ENCODE assay signal across 8 cellular contexts in the genomic region with DNA sequence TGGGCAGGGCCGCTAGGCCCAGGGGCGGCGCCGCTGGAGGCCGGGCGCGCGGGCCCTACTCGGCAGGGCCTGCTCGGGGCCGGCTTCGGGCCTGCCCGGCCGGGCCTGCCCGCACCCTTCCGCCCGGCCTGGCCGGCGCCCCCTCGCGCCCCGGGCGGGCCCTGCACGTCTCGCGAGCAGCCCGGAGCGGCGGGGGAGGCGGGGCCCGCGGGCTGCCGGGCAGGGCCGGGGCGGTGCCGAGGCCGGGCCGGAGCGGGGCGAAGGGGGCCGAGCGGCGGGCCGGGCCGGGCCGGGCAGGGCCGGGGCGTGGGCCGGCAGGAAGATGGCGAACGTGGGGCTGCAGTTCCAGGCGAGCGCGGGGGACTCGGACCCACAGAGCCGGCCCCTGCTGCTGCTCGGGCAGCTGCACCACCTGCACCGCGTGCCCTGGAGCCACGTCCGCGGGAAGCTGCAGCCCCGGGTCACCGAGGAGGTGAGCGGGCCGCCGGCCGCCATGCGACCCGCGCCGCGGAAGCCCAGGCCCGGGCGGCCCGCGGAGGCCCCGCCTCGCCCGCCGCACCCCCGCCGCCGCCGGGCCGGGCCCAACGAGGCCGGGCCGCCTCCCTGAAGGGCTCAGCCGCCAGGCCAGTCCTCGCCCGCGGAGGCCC. TPM values are rescaled to one million over a fixed set of nuclear protein-coding genes. Genes with fewer than 3 reads are reported as not detected.
DNase-seq lines count a peak whose midpoint lies in the region; ATAC-seq and TF ChIP-seq lines count a peak whose summit lies in the region.

A gene with protein sequence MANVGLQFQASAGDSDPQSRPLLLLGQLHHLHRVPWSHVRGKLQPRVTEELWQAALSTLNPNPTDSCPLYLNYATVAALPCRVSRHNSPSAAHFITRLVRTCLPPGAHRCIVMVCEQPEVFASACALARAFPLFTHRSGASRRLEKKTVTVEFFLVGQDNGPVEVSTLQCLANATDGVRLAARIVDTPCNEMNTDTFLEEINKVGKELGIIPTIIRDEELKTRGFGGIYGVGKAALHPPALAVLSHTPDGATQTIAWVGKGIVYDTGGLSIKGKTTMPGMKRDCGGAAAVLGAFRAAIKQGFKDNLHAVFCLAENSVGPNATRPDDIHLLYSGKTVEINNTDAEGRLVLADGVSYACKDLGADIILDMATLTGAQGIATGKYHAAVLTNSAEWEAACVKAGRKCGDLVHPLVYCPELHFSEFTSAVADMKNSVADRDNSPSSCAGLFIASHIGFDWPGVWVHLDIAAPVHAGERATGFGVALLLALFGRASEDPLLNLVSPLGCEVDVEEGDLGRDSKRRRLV (plus strand): TSS at position 222 of the 647 bp plus-strand sequence. CDS start 101 bp downstream, at position 323.

- peaks cover 7% of the 10 kb centered on the region for H3K36me3 Mint-ChIP-seq in endothelial cell (ENCODE audit: low read depth, unreplicated experiment)

- H3K9me3 Mint-ChIP-seq in endothelial cell (ENCODE audit: unreplicated experiment), result no peaks in the 10 kb centered on the region

- DNase-seq in NCI-H345 (lab: John Stamatoyannopoulos, UW) (peak; percentile 56), endothelial cell (ENCODE audit: low spot score) (peak; percentile 85), mucosa of gallbladder (ENCODE audit: low spot score) (peak; percentile 52), SHP77 treated with DMSO at 0.1 percent for 48 hours (lab: John Stamatoyannopoulos, UW) (no peak)
- DNase-seq in activated CD8-positive, alpha-beta memory T cell treated with anti-CD3 and anti-CD28 coated beads for 48 hours (ENCODE audit: low read depth in 2 of 3, low spot score in 2 of 3), result peak in 2 of 3 experiments; percentile 36 to 47
- DNase-seq in stimulated activated CD8-positive, alpha-beta memory T cell treated with anti-CD3 and anti-CD28 coated beads, Interleukin-7, amount 100 ng/mL, for 48 hours (ENCODE audit: extremely low read depth in 1 of 2, low read depth in 1 of 2), result peak; percentile 29 to 53

- H3K27ac Mint-ChIP-seq in endothelial cell (ENCODE audit: unreplicated experiment), result peak within 1 kb of the TSS; percentile 52

- H3K27me3 Mint-ChIP-seq in endothelial cell (ENCODE audit: unreplicated experiment), result peaks cover 8% of the 10 kb centered on the region

- H3K4me1 Mint-ChIP-seq in endothelial cell (ENCODE audit: unreplicated experiment), result peaks cover 17% of the 10 kb centered on the region

- peak; percentile 96 for ATAC-seq in GM18498 (IDR thresholded peaks at IDR 0.05; ENCODE audit: unreplicated experiment)
- ATAC-seq in HG02798 (IDR thresholded peaks at IDR 0.05; ENCODE audit: poor library complexity, unreplicated experiment), result peak; percentile 93

- no peak for TF ChIP-seq CTCF in endothelial cell (IDR thresholded peaks at IDR 0.05; ENCODE audit: unreplicated experiment)

- H3K4me3 Mint-ChIP-seq in endothelial cell (ENCODE audit: unreplicated experiment), result peak within 1 kb of the TSS; percentile 59

RNA-seq across cellular contexts. Expression of the gene that starts here (rescaled TPM):
- total RNA-seq in endothelial cell (ENCODE audit: unreplicated experiment) (37.6 TPM), mucosa of gallbladder (39.1 TPM)
